Comparison of ENCODE assay signal across 9 cellular contexts in genomic region chr6:43052225-43052841, GRCh38. TPM values are rescaled to one million over a fixed set of nuclear protein-coding genes. Genes with fewer than 3 reads are reported as not detected.
DNase-seq lines count a peak whose midpoint lies in the region; ATAC-seq and TF ChIP-seq lines count a peak whose summit lies in the region.
"Had no signal": no experiment of that assay in that cellular context is flagged by ENCODE, and none has a peak within 500 bp of the region (broad histone marks: within the 10 kb centered on the region; RNA-seq: fewer than 3 reads in every experiment).

No MANE protein-coding gene starts in this region.

- H2AFZ ChIP-seq in HCT116 (ENCODE audit: low read depth, low read length, poor library complexity, severe bottlenecking), result no peak overlapping the region

- H3K27me3 Mint-ChIP-seq in WTC11 (ENCODE audit: low read depth), result no peaks in the 10 kb centered on the region

- ATAC-seq in HCT116 (no peak), WTC11 (no peak), left ventricle myocardium superior (no peak)

- no peaks in the 10 kb centered on the region for H3K27me3 ChIP-seq in HCT116 (ENCODE audit: insufficient read depth, low read length)
- H3K27me3 ChIP-seq in spleen (replicated peaks in 1 of 7), result no peaks in the 10 kb centered on the region

- H3K4me1 ChIP-seq in HCT116 (ENCODE audit: control insufficient read depth in 1 of 2, insufficient read depth in 2 of 2, low read length in 2 of 2), result peaks cover 6 to 21% of the 10 kb centered on the region in 2 experiments; a peak in 3 of 4 replicates
- peaks cover 9 to 54% (median 26%) of the 10 kb centered on the region in 6 donors for H3K4me1 ChIP-seq in spleen

- no peak for TF ChIP-seq RAD21 in HCT116 (IDR thresholded peaks at IDR 0.05; ENCODE audit: low read depth)

- peak overlapping the region; percentile 98 for H3K9ac ChIP-seq in HCT116 (ENCODE audit: low read length)

- TF ChIP-seq CTCF in HCT116 (IDR thresholded peaks at IDR 0.05 in 2 of 3, conservative IDR thresholded peaks at IDR 0.05 in 1 of 3; ENCODE audit: borderline replicate concordance in 1 of 3, insufficient read depth in 1 of 3, low read depth in 2 of 3, low read length in 2 of 3) (no peak), WTC11 (IDR thresholded peaks at IDR 0.05) (no peak), spleen (IDR thresholded peaks at IDR 0.05 in 8 of 11, conservative IDR thresholded peaks at IDR 0.05 in 3 of 11) (no peak)

- H3K27ac Mint-ChIP-seq in WTC11, result peak overlapping the region; percentile 77

- DNase-seq in HCT116 (ENCODE audit: low read depth, low spot score) (no peak), WTC11 (ENCODE audit: low spot score) (no peak), left ventricle myocardium superior (peak; percentile 39), spleen (no peak), NCI-H510A treated with DMSO at 0.1 percent for 48 hours (lab: John Stamatoyannopoulos, UW) (no peak), NCI-H82 treated with DMSO at 0.1 percent for 48 hours (lab: John Stamatoyannopoulos, UW; ENCODE audit: unreplicated experiment) (no peak), SKM-1 treated with dmso at 0.1 percent for 144 hours (lab: John Stamatoyannopoulos, UW; ENCODE audit: unreplicated experiment) (no peak)
- DNase-seq: NCI-H1105 had no signal

- H4K20me1 ChIP-seq in HCT116 (ENCODE audit: insufficient read depth), result no peaks in the 10 kb centered on the region

- WGBS in spleen, 5 donors, result 87 to 90% (median 89%) methylated on average over 17 to 19 of the region's 19 CpGs

- intact Hi-C loops in HCT116 (cut with micrococcal nuclease) (no loop called here), left ventricle myocardium superior (cut with micrococcal nuclease) (no loop called here), spleen (cut with DNase I; ENCODE audit: low total_unique reads) (no loop called here)

- H3K36me3 Mint-ChIP-seq in WTC11, result peaks cover 35% of the 10 kb centered on the region

- TF ChIP-seq POLR2A in HCT116 (IDR thresholded peaks at IDR 0.05; ENCODE audit: borderline replicate concordance, extremely low read depth, insufficient read depth, insufficient read length) (peak; percentile 24), spleen (IDR thresholded peaks at IDR 0.05) (no peak)

- H3K27ac ChIP-seq in HCT116 (ENCODE audit: low read depth, low read length) (peak overlapping the region; percentile 98), spleen (peak overlapping the region in 7 of 8 donors; percentile 91 to 95 (median 93))

- BruUV-seq in HCT116 (replicated peaks; lab: Mats Ljungman, UMichigan), result TSS peak; percentile 29

- RAD21 ChIA-PET in HCT116 (lab: Charles Lee; ENCODE audit: low non-redundant PET in 1 of 2, low total read pairs in 2 of 2, uncharacterized antibody in 2 of 2, unreplicated experiment in 2 of 2), result no interaction called here

- H3K4me1 Mint-ChIP-seq in WTC11, result peaks cover 22% of the 10 kb centered on the region

- peak overlapping the region; percentile 99 for H3K4me2 ChIP-seq in HCT116 (ENCODE audit: low read length)

- peaks cover 27% of the 10 kb centered on the region for H3K79me2 ChIP-seq in HCT116 (ENCODE audit: insufficient read depth, low read length)

- peaks cover 14 to 19% of the 10 kb centered on the region in 2 experiments; a peak in 3 of 4 replicates for H3K36me3 ChIP-seq in HCT116 (ENCODE audit: control insufficient read depth in 1 of 2, insufficient read depth in 2 of 2, low read length in 2 of 2)
- H3K36me3 ChIP-seq in spleen, result peaks cover 0 to 78% (median 45%) of the 10 kb centered on the region in 6 donors

- H3K9me2 ChIP-seq in HCT116 (ENCODE audit: insufficient read depth), result no peaks in the 10 kb centered on the region

- no peaks in the 10 kb centered on the region for H3K9me3 Mint-ChIP-seq in WTC11

- CTCF ChIA-PET in HCT116 (lab: Charles Lee), result no interaction called here
- CTCF ChIA-PET in WTC11 (lab: Charles Lee), result no interaction called here

- H3K9me3 ChIP-seq in HCT116 (ENCODE audit: control insufficient read depth in 1 of 2, insufficient read depth in 1 of 2, low read depth in 1 of 2, low read length in 2 of 2) (no peaks in the 10 kb centered on the region), spleen (no peaks in the 10 kb centered on the region)
- H3K9me3 ChIP-seq: prostate gland had no signal

- peak overlapping the region; percentile 91 for H3K4me3 Mint-ChIP-seq in WTC11

- POLR2A ChIA-PET in HCT116 (lab: Charles Lee) (no interaction called here), WTC11 (lab: Charles Lee) (interaction anchor here (1.1 to 2.0 kb wide), 2 partner anchors 73 to 119 kb away, joined by 3 to 13 read pairs; partner anchors contain the start of genes PEX6 and SRF)

- H3K4me3 ChIP-seq in HCT116 (replicated peaks in 1 of 2; ENCODE audit: low read depth in 1 of 2, low read length in 2 of 2) (peak overlapping the region; percentile 97), spleen (peak overlapping the region in 3 of 8 donors; percentile 76 to 81 (median 76))

TF ChIP-seq in HCT116, 20 proteins besides CTCF, POLR2A, EP300 and RAD21:
- TF ChIP-seq ZFX (IDR thresholded peaks at IDR 0.05), result no peak
- no peak for TF ChIP-seq ELF1 (IDR thresholded peaks at IDR 0.05; ENCODE audit: borderline replicate concordance, low read depth)
- no peak for TF ChIP-seq EZH2 (IDR thresholded peaks at IDR 0.05)
- TF ChIP-seq CEBPB (IDR thresholded peaks at IDR 0.05; ENCODE audit: low read depth), result no peak
- no peak for TF ChIP-seq SRF (IDR thresholded peaks at IDR 0.05; ENCODE audit: low read depth)
- TF ChIP-seq EZH2phosphoT487 (IDR thresholded peaks at IDR 0.05; ENCODE audit: borderline replicate concordance), result no peak
- no peak for TF ChIP-seq CBX3 (IDR thresholded peaks at IDR 0.05; ENCODE audit: low read depth)

TF ChIP-seq in WTC11, 78 proteins besides CTCF, POLR2A, EP300 and RAD21 (continues in another document):
- no peak for TF ChIP-seq STAT6 (CRISPR knock-in tag; conservative IDR thresholded peaks at IDR 0.05; ENCODE audit: low read depth)
- no peak for TF ChIP-seq NR3C1 (CRISPR knock-in tag; conservative IDR thresholded peaks at IDR 0.05; ENCODE audit: low read depth)
- no peak for TF ChIP-seq SP1 (CRISPR knock-in tag; conservative IDR thresholded peaks at IDR 0.05)
- TF ChIP-seq ZNF425 (CRISPR knock-in tag; conservative IDR thresholded peaks at IDR 0.05), result no peak
- TF ChIP-seq OVOL2 (CRISPR knock-in tag; IDR thresholded peaks at IDR 0.05; ENCODE audit: borderline replicate concordance), result no peak

RNA-seq across cellular contexts. Expression of gene CUL7, which starts 1.3 kb away (rescaled TPM):
- 34.1 TPM for total RNA-seq in HCT116 (2021; ENCODE audit: unreplicated experiment)
- 26.9 and 33.6 TPM in 2 replicates for polyA plus RNA-seq in HCT116 (2012)
- 20.8 to 27.9 TPM (median 27.0 TPM) in 3 replicates for total RNA-seq in WTC11 (2021)
- total RNA-seq in left ventricle myocardium superior, result 9.6 TPM
- 10 to 100 TPM; 11.8 to 23.1 (median 13.7) TPM for total RNA-seq in spleen
- 1 to 10 TPM; 3.6 to 7.7 (median 4.9) TPM for polyA plus RNA-seq in spleen

RNA-seq across cellular contexts. Expression of gene MRPL2, which starts 6.9 kb away (rescaled TPM):
- total RNA-seq in HCT116 (2021; ENCODE audit: unreplicated experiment) (123 TPM), WTC11 (2021) (107 to 131 TPM (median 112 TPM) in 3 replicates), left ventricle myocardium superior (116 TPM), spleen (10 to 100 TPM; 11.0 to 43.4 (median 31.0) TPM)
- polyA plus RNA-seq in HCT116 (2012), result 119 and 136 TPM in 2 replicates
- polyA plus RNA-seq in spleen, result 10 to 100 TPM; 47.9 to 53.9 (median 52.7) TPM

RNA-seq across cellular contexts. Expression of gene KLC4, which starts 7.1 kb away (rescaled TPM):
- total RNA-seq in HCT116 (2021; ENCODE audit: unreplicated experiment), result 16.2 TPM
- polyA plus RNA-seq in HCT116 (2012), result 14.5 and 17.7 TPM in 2 replicates
- total RNA-seq in WTC11 (2021), result 31.2 to 36.4 TPM (median 35.7 TPM) in 3 replicates
- total RNA-seq in left ventricle myocardium superior, result 35.9 TPM
- total RNA-seq in spleen, result 10 to 100 TPM; 19.6 to 27.0 (median 21.5) TPM
- 10 to 100 TPM; 13.2 to 20.0 (median 19.2) TPM for polyA plus RNA-seq in spleen

RNA-seq across cellular contexts. Expression of gene PTK7, which starts 23.8 kb away (rescaled TPM):
- 105 TPM for total RNA-seq in HCT116 (2021; ENCODE audit: unreplicated experiment)
- polyA plus RNA-seq in HCT116 (2012), result 101 and 106 TPM in 2 replicates
- total RNA-seq in WTC11 (2021), result 151 to 165 TPM (median 160 TPM) in 3 replicates
- total RNA-seq in left ventricle myocardium superior, result 2.1 TPM
- total RNA-seq in spleen, result 10 to 100 TPM; 20.4 to 66.4 (median 35.1) TPM
- polyA plus RNA-seq in spleen, result 10 to 100 TPM in 1 of 3 donors, 1 to 10 TPM in 2; 6.0 to 13.0 (median 8.7) TPM

RNA-seq across cellular contexts. Expression of gene RRP36, which starts 30.9 kb away (rescaled TPM):
- total RNA-seq in HCT116 (2021; ENCODE audit: unreplicated experiment), result 63.4 TPM
- 34.9 and 47.0 TPM in 2 replicates for polyA plus RNA-seq in HCT116 (2012)
- total RNA-seq in WTC11 (2021), result 65.6 to 81.0 TPM (median 67.9 TPM) in 3 replicates
- 27.6 TPM for total RNA-seq in left ventricle myocardium superior
- total RNA-seq in spleen, result 10 to 100 TPM; 34.9 to 63.4 (median 43.8) TPM
- polyA plus RNA-seq in spleen, result 10 to 100 TPM; 32.0 to 39.5 (median 32.3) TPM
